ENCODE assay signal across 6 cellular contexts in genomic region chr1:47121039-47121438, GRCh38. TPM values are rescaled to one million over a fixed set of nuclear protein-coding genes. Genes with fewer than 3 reads are reported as not detected.
"Had no signal": no experiment of that assay in that cellular context is flagged by ENCODE, and none has a peak within 500 bp of the region (broad histone marks: within the 10 kb centered on the region; RNA-seq: fewer than 3 reads in every experiment).

No MANE protein-coding gene starts in this region.

RNA-seq across cellular contexts. Expression of gene CYP4A22, which starts 16.2 kb away (rescaled TPM):
- total RNA-seq: GM23248, GM23338, H4, H7, H9, HFFc6 had no signal
- polyA plus RNA-seq: GM23248, GM23338 had no signal

RNA-seq across cellular contexts. Expression of gene CYP4Z1, which starts 54.0 kb away (rescaled TPM):
- total RNA-seq: GM23248, GM23338, H4, H7, H9, HFFc6 had no signal
- polyA plus RNA-seq: GM23248, GM23338 had no signal
